Comparison of ENCODE assay signal across 19 cellular contexts in the genomic region with DNA sequence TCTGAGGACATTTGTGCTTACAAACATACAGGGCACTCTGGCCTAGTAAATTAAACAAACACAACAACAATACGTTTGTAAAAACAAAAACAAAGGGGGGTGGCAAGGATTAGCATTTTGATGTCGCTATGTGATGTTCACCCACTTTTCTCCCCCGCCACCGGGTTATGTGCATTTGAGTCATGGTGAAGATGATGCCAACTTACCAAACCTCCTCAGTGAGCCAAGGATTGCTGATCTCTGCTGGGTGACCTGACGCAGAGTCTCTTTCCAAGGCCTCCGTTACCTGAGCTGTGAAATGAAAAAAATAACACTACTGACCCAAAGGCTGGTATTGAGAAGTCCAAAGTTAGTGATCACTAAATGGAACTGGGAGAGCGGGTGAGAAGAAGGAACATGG.
"Had no signal": no experiment of that assay in that cellular context is flagged by ENCODE, and none has a peak within 500 bp of the region (broad histone marks: within the 10 kb centered on the region; RNA-seq: fewer than 3 reads in every experiment).

No MANE protein-coding gene starts in this region.

- H3K4me3 ChIP-seq: esophagus squamous epithelium, stomach, thoracic aorta, transverse colon had no signal

- H3K27me3 ChIP-seq: esophagus squamous epithelium, neutrophil, stomach, transverse colon had no signal

- H3K9me3 Mint-ChIP-seq: effector memory CD8-positive, alpha-beta T cell; immature natural killer cell; naive B cell had no signal

- H3K4me3 Mint-ChIP-seq: effector memory CD8-positive, alpha-beta T cell; immature natural killer cell; naive B cell had no signal

- H3K36me3 ChIP-seq: thoracic aorta, transverse colon had no signal

- H3K36me3 Mint-ChIP-seq: immature natural killer cell, naive B cell had no signal

- H3K9me3 ChIP-seq: esophagus squamous epithelium, neutrophil, stomach, thoracic aorta, transverse colon had no signal

- H3K4me1 Mint-ChIP-seq: immature natural killer cell, naive B cell had no signal

- DNase-seq: cortex of kidney; effector memory CD8-positive, alpha-beta T cell; esophagus squamous epithelium; foreskin fibroblast; immature natural killer cell; left colon; left ventricle myocardium superior; mesendoderm; naive B cell; posterior cingulate gyrus; right cardiac atrium; small intestine; stimulated activated CD4-positive, alpha-beta T cell treated with anti-CD3 and anti-CD28 coated beads, Interleukin-12 subunit alpha, Interleukin-12 subunit beta, amount 100 ng/mL, for 4 hours; stimulated activated naive CD4-positive, alpha-beta T cell; stomach; substantia nigra; transverse colon had no signal

- H3K27ac ChIP-seq: esophagus squamous epithelium, neutrophil, thoracic aorta, transverse colon had no signal

- H3K27me3 Mint-ChIP-seq: naive B cell had no signal

- ATAC-seq: effector memory CD8-positive, alpha-beta T cell; left colon; left ventricle myocardium superior; right cardiac atrium had no signal

- H3K27ac Mint-ChIP-seq: effector memory CD8-positive, alpha-beta T cell; immature natural killer cell had no signal
